In genomic region chr2:32404691-32405090, GRCh38 we compare ENCODE assay signal across 28 cellular contexts.
"Had no signal": no experiment of that assay in that cellular context is flagged by ENCODE, and none has a peak within 500 bp of the region (broad histone marks: within the 10 kb centered on the region; RNA-seq: fewer than 3 reads in every experiment).

No MANE protein-coding gene starts in this region.

- DNase-seq: natural killer cell; occipital lobe; ovary; posterior cingulate gyrus; psoas muscle; right cardiac atrium; spleen; stimulated activated CD4-positive, alpha-beta T cell treated with anti-CD3 and anti-CD28 coated beads, Interleukin-12 subunit alpha, Interleukin-12 subunit beta, amount 100 ng/mL, for 4 hours; stimulated activated CD4-positive, alpha-beta T cell treated with anti-CD3 and anti-CD28 coated beads, Interleukin-1b, Interleukin-23, amount 100 ng/mL, for 48 hours; stimulated activated CD4-positive, alpha-beta T cell treated with anti-CD3 and anti-CD28 coated beads, Interleukin-4, amount 100 ng/mL, for 1 hour; stimulated activated CD4-positive, alpha-beta T cell treated with anti-CD3 and anti-CD28 coated beads, Interleukin-4, amount 100 ng/mL, for 4 hours; stimulated activated CD8-positive, alpha-beta memory T cell treated with anti-CD3 and anti-CD28 coated beads, Interleukin-4, amount 100 ng/mL, for 48 hours; stimulated activated naive CD4-positive, alpha-beta T cell; stimulated activated naive CD8-positive, alpha-beta T cell treated with anti-CD3 and anti-CD28 coated beads, Interleukin-15, amount 100 ng/mL, for 72 hours; stimulated activated naive CD8-positive, alpha-beta T cell treated with anti-CD3 and anti-CD28 coated beads, Interleukin-15, Interleukin-2, amounts not matched to agents 100 U/mL and 50 U/mL, for 24 hours; substantia nigra; testis; tibial artery; transverse colon; upper lobe of right lung; uterus had no signal

- H3K36me3 ChIP-seq: ovary, uterus had no signal

- ATAC-seq: natural killer cell; psoas muscle; right cardiac atrium; sciatic nerve; stimulated activated memory B cell treated with anti-CD40 and anti-IgM and Interleukin-4, amounts not matched to agents 10 μg/mL and 1 μg/mL and 100 μg/mL, for 72 hours; stimulated activated naive CD8-positive, alpha-beta T cell treated with anti-CD3 and anti-CD28 coated beads, Interleukin-15, amount 100 ng/mL, for 72 hours; stimulated activated naive CD8-positive, alpha-beta T cell treated with anti-CD3 and anti-CD28 coated beads, Interleukin-15, Interleukin-2, amounts not matched to agents 100 U/mL and 50 U/mL, for 24 hours; upper lobe of right lung had no signal

- H3K4me1 ChIP-seq: neural progenitor cell, parathyroid adenoma, psoas muscle, spleen, suprapubic skin, testis, tibial artery, transverse colon, upper lobe of right lung had no signal

- H3K27ac ChIP-seq: neural progenitor cell, ovary, parathyroid adenoma, psoas muscle, skin epidermis, spleen, suprapubic skin, testis, tibial artery, transverse colon, upper lobe of right lung, uterus had no signal

- H3K4me3 ChIP-seq: neural progenitor cell, ovary, psoas muscle, skin epidermis, smooth muscle cell, spleen, suprapubic skin, testis, tibial artery, transverse colon, upper lobe of right lung, uterus had no signal

- H3K79me2 ChIP-seq: parathyroid adenoma had no signal

- H3K9me3 ChIP-seq: ovary, psoas muscle, spleen, suprapubic skin, testis, tibial artery, transverse colon, upper lobe of right lung, uterus had no signal

- H3K9ac ChIP-seq: neural progenitor cell, parathyroid adenoma had no signal

- H3K27me3 ChIP-seq: neural progenitor cell, ovary, spleen, suprapubic skin, testis, tibial artery, transverse colon, upper lobe of right lung, uterus had no signal

- H3K4me2 ChIP-seq: neural progenitor cell, smooth muscle cell had no signal

- H2AFZ ChIP-seq: neural progenitor cell, parathyroid adenoma had no signal
